Comparison of ENCODE assay signal across 14 cellular contexts in the genomic region with DNA sequence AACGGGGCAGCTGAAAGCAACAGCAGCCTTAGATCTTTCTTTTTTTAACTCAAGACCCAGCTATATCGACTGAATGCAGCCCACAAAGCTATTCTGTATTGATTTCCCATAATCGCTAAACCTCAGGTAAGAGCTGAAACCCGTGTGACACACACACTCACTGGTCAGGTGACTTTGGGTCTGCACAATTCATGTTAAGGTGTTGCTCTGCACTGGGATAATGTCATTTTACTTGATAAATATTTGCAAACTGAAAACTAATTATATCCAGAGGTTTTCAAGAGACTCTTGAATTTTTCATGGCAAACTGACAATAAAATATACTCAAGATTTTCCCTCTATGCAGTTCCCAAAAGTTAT. TPM values are rescaled to one million over a fixed set of nuclear protein-coding genes. Genes with fewer than 3 reads are reported as not detected.
A peak's percentile ranks its signal among the peaks of the same experiment; 100 is the strongest.
DNase-seq lines count a peak whose midpoint lies in the region; ATAC-seq and TF ChIP-seq lines count a peak whose summit lies in the region.
"Had no signal": no experiment of that assay in that cellular context is flagged by ENCODE, and none has a peak within 500 bp of the region (broad histone marks: within the 10 kb centered on the region; RNA-seq: fewer than 3 reads in every experiment).

No MANE protein-coding gene starts in this region.

- DNase-seq in CD14-positive monocyte (ENCODE audit: low spot score) (no peak), WTC11 (ENCODE audit: low spot score) (no peak), chondrocyte (ENCODE audit: low spot score) (no peak), OCI-M1 (lab: John Stamatoyannopoulos, UW) (no peak)
- no peak for DNase-seq in CD4-positive, alpha-beta T cell
- DNase-seq: activated CD4-positive, CD25-positive, alpha-beta regulatory T cell; DMS79 treated with DMSO at 0.1 percent for 48 hours; nephron progenitor cell; stomach had no signal

- H3K27me3 Mint-ChIP-seq in CD14-positive monocyte (ENCODE audit: low read depth in 3 of 3) (peaks cover 1 to 3% (median 1%) of the 10 kb centered on the region in 3 donors), WTC11 (ENCODE audit: low read depth) (no peaks in the 10 kb centered on the region), chondrocyte (ENCODE audit: low read depth) (no peaks in the 10 kb centered on the region)
- H3K27me3 Mint-ChIP-seq in CD4-positive, alpha-beta T cell, result no peaks in the 10 kb centered on the region

- H3K27ac Mint-ChIP-seq in CD14-positive monocyte (peak overlapping the region in 5 of 7 donors; percentile 32 to 75 (median 67)), WTC11 (peak overlapping the region; percentile 51; the same call in 1 of the 2 replicates), chondrocyte (ENCODE audit: unreplicated experiment) (no peak overlapping the region)
- no peak overlapping the region for H3K27ac Mint-ChIP-seq in CD4-positive, alpha-beta T cell
- H3K27ac Mint-ChIP-seq: activated T-helper 1 cell treated with anti-CD3 and anti-CD28 coated beads, Interleukin-12 subunit alpha, Interleukin-12 subunit beta, Interleukin-2, Interleukin-4 antibody, amounts not matched to agents 30 ng/mL and 10 ng/mL and 1 ng/mL, durations not matched to agents 14 hours and 24 hours and 36 hours had no signal

- no peak overlapping the region for H3K27ac ChIP-seq in CD4-positive, alpha-beta T cell (ENCODE audit: low read depth, low read length)
- H3K27ac ChIP-seq: SK-N-MC, stomach had no signal

- CTCF ChIA-PET in WTC11 (lab: Charles Lee), result interaction anchor here (0.7 to 2.8 kb wide), 3 partner anchors 22 to 117 kb away, joined by 3 to 10 read pairs (median 10); no protein-coding TSS in a partner anchor
- CTCF ChIA-PET in CD4-positive, alpha-beta T cell (lab: Charles Lee), result no interaction called here

- H3K9me3 ChIP-seq in CD4-positive, alpha-beta T cell (ENCODE audit: control insufficient read depth, low read length), result no peaks in the 10 kb centered on the region
- H3K9me3 ChIP-seq: stomach had no signal

- ATAC-seq in GM18909 (IDR thresholded peaks at IDR 0.05; ENCODE audit: poor library complexity, unreplicated experiment) (peak; percentile 19), HG02852 (IDR thresholded peaks at IDR 0.05; ENCODE audit: unreplicated experiment) (peak; percentile 29), WTC11 (no peak), GM19467 (IDR thresholded peaks at IDR 0.05; ENCODE audit: unreplicated experiment) (no peak)
- ATAC-seq in CD4-positive, alpha-beta T cell (ENCODE audit: poor library complexity), result no peak

- no peaks in the 10 kb centered on the region for H3K27me3 ChIP-seq in CD4-positive, alpha-beta T cell (ENCODE audit: control insufficient read depth, insufficient read depth, low read length)
- H3K27me3 ChIP-seq: stomach had no signal

- H3K9me3 Mint-ChIP-seq in CD14-positive monocyte (peaks cover 0 to 2% (median 0%) of the 10 kb centered on the region in 7 donors), WTC11 (no peaks in the 10 kb centered on the region), chondrocyte (ENCODE audit: low read depth) (no peaks in the 10 kb centered on the region)
- no peaks in the 10 kb centered on the region for H3K9me3 Mint-ChIP-seq in CD4-positive, alpha-beta T cell
- H3K9me3 Mint-ChIP-seq: activated T-helper 1 cell treated with anti-CD3 and anti-CD28 coated beads, Interleukin-12 subunit alpha, Interleukin-12 subunit beta, Interleukin-2, Interleukin-4 antibody, amounts not matched to agents 30 ng/mL and 10 ng/mL and 1 ng/mL, durations not matched to agents 14 hours and 24 hours and 36 hours; nephron progenitor cell had no signal

- POLR2A ChIA-PET in WTC11 (lab: Charles Lee), result no interaction called here
- POLR2A ChIA-PET in CD4-positive, alpha-beta T cell (lab: Charles Lee), result no interaction called here

- peaks cover 37% of the 10 kb centered on the region for H3K4me1 Mint-ChIP-seq in CD14-positive monocyte
- H3K4me1 Mint-ChIP-seq in WTC11, result peaks cover 36% of the 10 kb centered on the region
- peaks cover 16% of the 10 kb centered on the region for H3K4me1 Mint-ChIP-seq in CD4-positive, alpha-beta T cell (ENCODE audit: low read depth)
- H3K4me1 Mint-ChIP-seq in chondrocyte (ENCODE audit: low read depth), result peaks cover 9% of the 10 kb centered on the region

- peaks cover 13 to 14% of the 10 kb centered on the region in 2 donors for H3K36me3 Mint-ChIP-seq in CD14-positive monocyte
- peaks cover 44% of the 10 kb centered on the region for H3K36me3 Mint-ChIP-seq in WTC11
- no peaks in the 10 kb centered on the region for H3K36me3 Mint-ChIP-seq in CD4-positive, alpha-beta T cell (ENCODE audit: low read depth)
- peaks cover 28% of the 10 kb centered on the region for H3K36me3 Mint-ChIP-seq in chondrocyte (ENCODE audit: low read depth)

- TF ChIP-seq CTCF in CD14-positive monocyte (IDR thresholded peaks at IDR 0.05) (no peak), WTC11 (IDR thresholded peaks at IDR 0.05) (no peak), chondrocyte (IDR thresholded peaks at IDR 0.05) (no peak)
- no peak for TF ChIP-seq CTCF in CD4-positive, alpha-beta T cell (IDR thresholded peaks at IDR 0.05)

- intact Hi-C loops in CD14-positive monocyte (cut with micrococcal nuclease), result no loop called here
- intact Hi-C loops in CD4-positive, alpha-beta T cell (cut with DNase I, micrococcal nuclease), result loop anchor here in 1 of 2 experiments (10.0 kb wide), 1 partner anchor 1202 kb away; no protein-coding TSS in a partner anchor

- H3K4me3 Mint-ChIP-seq in CD14-positive monocyte (peak overlapping the region in 1 of 2 donors; percentile 81), WTC11 (no peak overlapping the region), chondrocyte (ENCODE audit: unreplicated experiment) (no peak overlapping the region)
- no peak overlapping the region for H3K4me3 Mint-ChIP-seq in CD4-positive, alpha-beta T cell
- H3K4me3 Mint-ChIP-seq: activated T-helper 1 cell treated with anti-CD3 and anti-CD28 coated beads, Interleukin-12 subunit alpha, Interleukin-12 subunit beta, Interleukin-2, Interleukin-4 antibody, amounts not matched to agents 30 ng/mL and 10 ng/mL and 1 ng/mL, durations not matched to agents 14 hours and 24 hours and 36 hours; nephron progenitor cell had no signal

TF ChIP-seq in WTC11, 78 proteins besides CTCF, POLR2A, EP300 and RAD21:
- TF ChIP-seq TCF7 (CRISPR knock-in tag; IDR thresholded peaks at IDR 0.05; ENCODE audit: low read depth) (no peak), MYBL2 (CRISPR knock-in tag; IDR thresholded peaks at IDR 0.05) (no peak), ETV6 (CRISPR knock-in tag; IDR thresholded peaks at IDR 0.05) (no peak), ARID4B (CRISPR knock-in tag; IDR thresholded peaks at IDR 0.05; ENCODE audit: borderline replicate concordance) (no peak), SMAD3 (CRISPR knock-in tag; IDR thresholded peaks at IDR 0.05; ENCODE audit: borderline replicate concordance) (no peak), NFE2L1 (CRISPR knock-in tag; IDR thresholded peaks at IDR 0.05) (no peak), ZNF423 (CRISPR knock-in tag; IDR thresholded peaks at IDR 0.05) (no peak)

RNA-seq across cellular contexts. Expression of gene SCRN1, which starts 33.1 kb away (rescaled TPM):
- polyA plus RNA-seq in CD14-positive monocyte, result 10 to 100 TPM in 1 of 2 donors, 1 to 10 TPM in 1; 8.4 to 12.1 TPM
- total RNA-seq in WTC11 (2021) (96.2 to 105 TPM (median 101 TPM) in 3 replicates), chondrocyte (111 to 129 TPM (median 129 TPM) in 3 replicates)
- 1 to 10 TPM; 2.4 to 3.2 TPM for total RNA-seq in CD4-positive, alpha-beta T cell

Comparison
In these comparisons a context has a peak if more than half of its experiments do, and no peak if none do; other contexts are left out.
1. H3K27ac Mint-ChIP-seq: peak in CD14-positive monocyte (5 of 7) and WTC11 (single experiment); none in CD4-positive, alpha-beta T cell (single experiment) and chondrocyte (single experiment).
2. ATAC-seq: peak in GM18909 (single experiment) and HG02852 (single experiment); none in WTC11 (single experiment), CD4-positive, alpha-beta T cell (single experiment) and GM19467 (single experiment).
3. RNA of gene SCRN1, which starts 33.1 kb away (total RNA-seq): 111 to 129 TPM in chondrocyte and 96.2 to 105 TPM in WTC11; 2.4 to 3.2 TPM in CD4-positive, alpha-beta T cell; every median in the first group is over 10 times any median in the second.